In the genomic region with DNA sequence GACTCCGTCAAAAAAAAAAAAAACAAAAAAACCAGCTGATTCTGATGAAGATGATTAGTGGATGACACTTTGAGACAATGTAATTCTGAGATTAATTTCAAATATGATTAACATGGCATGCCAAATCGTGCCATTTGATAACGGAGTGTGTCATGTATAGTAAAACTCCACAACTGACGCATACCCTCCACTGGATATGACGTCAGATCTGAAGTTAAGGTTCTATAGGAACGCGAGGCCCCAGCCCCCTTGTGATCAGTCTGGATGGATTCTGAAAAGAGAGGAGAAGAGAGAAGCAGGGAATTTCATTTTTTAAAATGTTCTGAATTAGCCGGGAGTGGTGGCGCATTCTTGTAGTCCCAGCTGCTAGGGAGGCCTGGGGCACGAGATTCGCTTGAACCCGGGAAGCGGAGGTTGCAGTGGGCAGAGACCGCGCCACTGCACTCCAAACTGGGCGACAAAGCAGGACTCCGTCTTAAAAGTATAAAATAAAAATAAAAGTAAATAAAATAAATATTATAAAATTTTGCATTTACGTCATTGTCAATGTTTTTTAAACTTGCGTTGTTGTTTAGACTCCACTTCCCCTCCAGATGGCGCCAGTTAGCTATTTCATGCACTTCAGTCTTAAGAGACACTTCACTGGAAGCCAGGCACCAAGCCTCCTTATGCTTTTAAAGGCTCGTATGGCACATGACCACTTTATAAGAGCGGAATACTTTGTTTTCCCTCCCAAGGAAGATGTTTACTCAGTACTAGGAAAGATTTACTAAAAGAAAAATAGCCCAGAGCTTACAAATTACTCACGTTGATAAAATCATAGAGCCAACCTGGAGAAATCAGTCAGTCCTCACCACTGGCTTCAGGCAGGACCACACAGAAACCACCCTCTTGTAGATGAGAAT, we compare ENCODE assay signal across 8 cellular contexts.
DNase-seq lines count a peak whose midpoint lies in the region; ATAC-seq and TF ChIP-seq lines count a peak whose summit lies in the region.

No MANE protein-coding gene starts in this region.

- intact Hi-C loops in PC-9 (cut with micrococcal nuclease; ENCODE audit: unreplicated experiment) (loop anchor here (1.0 to 10.0 kb wide), 7 partner anchors 73 to 766 kb away; no protein-coding TSS in a partner anchor), ovary (cut with DNase I) (loop anchor here (5.0 to 10.0 kb wide), 5 partner anchors 396 to 558 kb away; no protein-coding TSS in a partner anchor), upper lobe of right lung (cut with DNase I) (no loop called here)

- no peaks in the 10 kb centered on the region for H3K27me3 ChIP-seq in Karpas-422 (ENCODE audit: low read length)
- H3K27me3 ChIP-seq in PC-9 (ENCODE audit: insufficient read depth, low read depth), result no peaks in the 10 kb centered on the region
- no peaks in the 10 kb centered on the region for H3K27me3 ChIP-seq in ovary
- H3K27me3 ChIP-seq in upper lobe of right lung, result no peaks in the 10 kb centered on the region

- H3K9me2 ChIP-seq in Karpas-422 (replicated peaks; ENCODE audit: insufficient read depth, low read length) (no peaks in the 10 kb centered on the region), PC-9 (ENCODE audit: insufficient read depth) (no peaks in the 10 kb centered on the region; the same call in 1 of the 2 replicates)

- no peaks in the 10 kb centered on the region for H3F3A ChIP-seq in PC-9 (ENCODE audit: insufficient read depth, low read depth)

- no peaks in the 10 kb centered on the region for H3K36me3 ChIP-seq in Karpas-422 (ENCODE audit: insufficient read depth, low read length)
- H3K36me3 ChIP-seq in PC-9 (ENCODE audit: low read depth), result no peaks in the 10 kb centered on the region
- no peaks in the 10 kb centered on the region for H3K36me3 ChIP-seq in ovary
- no peaks in the 10 kb centered on the region for H3K36me3 ChIP-seq in upper lobe of right lung

- DNase-seq in AG09309 (ENCODE audit: low read depth) (peak; percentile 67), Karpas-422 (peak; percentile 88), PC-9 (peak; percentile 63 to 68), fibroblast of villous mesenchyme (ENCODE audit: low read depth) (peak; percentile 86), ovary (peak; percentile 58 to 82 (median 70)), upper lobe of right lung (no peak)
- peak; percentile 65 to 68 for DNase-seq in activated T-cell treated with anti-CD3 and anti-CD28 coated beads, Interleukin-2, amount 50 U/mL, for 48 hours

- H3K4me3 ChIP-seq in AG09309 (ENCODE audit: control insufficient read depth, low read depth, low read length), result no peak overlapping the region
- H3K4me3 ChIP-seq in Karpas-422 (ENCODE audit: low read length), result no peak overlapping the region
- no peak overlapping the region for H3K4me3 ChIP-seq in PC-9
- peak overlapping the region; percentile 16 for H3K4me3 ChIP-seq in fibroblast of villous mesenchyme (ENCODE audit: low read depth, low read length)
- no peak overlapping the region for H3K4me3 ChIP-seq in ovary
- no peak overlapping the region for H3K4me3 ChIP-seq in upper lobe of right lung

- H3K79me2 ChIP-seq in Karpas-422 (ENCODE audit: low read length), result no peaks in the 10 kb centered on the region
- no peaks in the 10 kb centered on the region for H3K79me2 ChIP-seq in PC-9 (ENCODE audit: low read depth)

- H3K9me3 ChIP-seq in Karpas-422 (ENCODE audit: low read length) (no peaks in the 10 kb centered on the region), PC-9 (ENCODE audit: insufficient read depth, low read depth) (no peaks in the 10 kb centered on the region), ovary (no peaks in the 10 kb centered on the region), upper lobe of right lung (no peaks in the 10 kb centered on the region)

- no peak overlapping the region for H3K4me2 ChIP-seq in Karpas-422 (ENCODE audit: low read depth, low read length, poor library complexity, severe bottlenecking)
- peak overlapping the region; percentile 61 for H3K4me2 ChIP-seq in PC-9

- CTCF ChIA-PET in PC-9 (lab: Charles Lee), result interaction anchor here (0.6 kb wide), 1 partner anchor 431 kb away, joined by 9 read pairs; no protein-coding TSS in a partner anchor

- POLR2A ChIA-PET in PC-9 (lab: Charles Lee; ENCODE audit: unreplicated experiment), result interaction anchor here (0.7 kb wide), 1 partner anchor 131 kb away, joined by 4 read pairs; no protein-coding TSS in a partner anchor

- 39 to 46% (median 41%) methylated on average over 23 of the region's 23 CpGs for WGBS in ovary, 3 donors

- no peak overlapping the region for H3K27ac ChIP-seq in Karpas-422 (ENCODE audit: low read length)
- H3K27ac ChIP-seq in PC-9, result no peak overlapping the region
- no peak overlapping the region for H3K27ac ChIP-seq in ovary
- H3K27ac ChIP-seq in upper lobe of right lung, result no peak overlapping the region

- H3K9ac ChIP-seq in Karpas-422 (ENCODE audit: low read length), result no peak overlapping the region

- peak; percentile 74 for ATAC-seq in GM19035 (IDR thresholded peaks at IDR 0.05; ENCODE audit: unreplicated experiment)
- peak; percentile 96 for ATAC-seq in upper lobe of right lung

- no peak overlapping the region for H2AFZ ChIP-seq in Karpas-422 (ENCODE audit: low read length)
- H2AFZ ChIP-seq in PC-9, result no peak overlapping the region

- H3K4me1 ChIP-seq in Karpas-422 (ENCODE audit: low read length), result no peaks in the 10 kb centered on the region
- H3K4me1 ChIP-seq in PC-9 (replicated peaks; ENCODE audit: insufficient read depth), result 0 out of 2 replicates have a peak, but pooled peaks cover 6% of the 10 kb centered on the region
- H3K4me1 ChIP-seq in ovary (ENCODE audit: insufficient read depth), result no peaks in the 10 kb centered on the region
- no peaks in the 10 kb centered on the region for H3K4me1 ChIP-seq in upper lobe of right lung

- no peak for TF ChIP-seq POLR2A in ovary (IDR thresholded peaks at IDR 0.05)

- H4K20me1 ChIP-seq in Karpas-422 (ENCODE audit: insufficient read depth, low read depth, low read length), result no peaks in the 10 kb centered on the region
- H4K20me1 ChIP-seq in PC-9 (ENCODE audit: insufficient read depth), result no peaks in the 10 kb centered on the region

- TF ChIP-seq CTCF in AG09309 (IDR thresholded peaks at IDR 0.05; ENCODE audit: control insufficient read depth, insufficient read depth, low read depth, low read length, missing control alignments) (peak; percentile 70), PC-9 (conservative IDR thresholded peaks at IDR 0.05) (peak; percentile 94), fibroblast of villous mesenchyme (IDR thresholded peaks at IDR 0.05; ENCODE audit: insufficient read depth, low read depth, low read length) (peak; percentile 76), ovary (IDR thresholded peaks at IDR 0.05) (peak; percentile 41 to 67 (median 58)), upper lobe of right lung (IDR thresholded peaks at IDR 0.05) (peak; percentile 84)

- no peak for TF ChIP-seq EP300 in ovary (IDR thresholded peaks at IDR 0.05)

- no TSS peak for BruUV-seq in PC-9 (replicated peaks; lab: Mats Ljungman, UMichigan)
